In genomic region chr3:165459924-165460540, GRCh38 we compare ENCODE assay signal across 37 cellular contexts.
DNase-seq lines count a peak whose midpoint lies in the region; ATAC-seq, FAIRE-seq and TF ChIP-seq lines count a peak whose summit lies in the region.
"Had no signal": no experiment of that assay in that cellular context is flagged by ENCODE, and none has a peak within 500 bp of the region (broad histone marks: within the 10 kb centered on the region; RNA-seq: fewer than 3 reads in every experiment).

No MANE protein-coding gene starts in this region.

- H3K9me1 ChIP-seq in IMR-90 (ENCODE audit: insufficient read depth, low read length) (no peaks in the 10 kb centered on the region), K562 (ENCODE audit: control insufficient read depth, insufficient read depth, low read length) (no peaks in the 10 kb centered on the region)

- WGBS in IMR-90 (ENCODE audit: extremely low coverage in 2 of 2, insufficient read length in 1 of 2), 2 experiments: no CpG with 5 or more reads among the region's 11 CpGs
- WGBS in K562 (ENCODE audit: insufficient coverage, low coverage, missing lambda C conversion rate): 0% methylated on average over 10 of the region's 11 CpGs

- TF ChIP-seq RAD21 in IMR-90 (IDR thresholded peaks at IDR 0.05; ENCODE audit: low read length) (no peak), K562 (CRISPR knock-in tag; conservative IDR thresholded peaks at IDR 0.05 in 1 of 2, IDR thresholded peaks at IDR 0.05 in 1 of 2) (no peak)

- no peaks in the 10 kb centered on the region for H3K79me2 ChIP-seq in K562 (ENCODE audit: control insufficient read depth, insufficient read depth, low read length)
- H3K79me2 ChIP-seq: parathyroid adenoma had no signal

- CTCF ChIA-PET in Caco-2 (lab: Charles Lee) (no interaction called here), IMR-90 (lab: Yijun Ruan, JAX) (no interaction called here), K562 (lab: Yijun Ruan, JAX; ENCODE audit: low intra/inter-chr PET ratio) (no interaction called here)

- H2AFZ ChIP-seq in IMR-90 (replicated peaks; ENCODE audit: low read length, poor library complexity) (peak overlapping the region; percentile 72), K562 (ENCODE audit: low read depth, low read length) (no peak overlapping the region)
- H2AFZ ChIP-seq: neural progenitor cell, parathyroid adenoma had no signal

- TF ChIP-seq CTCF in Caco-2 (IDR thresholded peaks at IDR 0.05; ENCODE audit: insufficient read depth in 1 of 2, low read depth in 1 of 2, low read length in 1 of 2, severe bottlenecking in 1 of 2, unreplicated experiment in 1 of 2) (no peak), IMR-90 (conservative IDR thresholded peaks at IDR 0.05; ENCODE audit: low read depth, low read length) (no peak), K562 (IDR thresholded peaks at IDR 0.05 in 2 of 3, conservative IDR thresholded peaks at IDR 0.05 in 1 of 3; ENCODE audit: insufficient read depth in 2 of 3, low read depth in 1 of 3, low read length in 3 of 3) (no peak), kidney (IDR thresholded peaks at IDR 0.05; ENCODE audit: borderline replicate concordance, extremely low read depth, insufficient read depth) (no peak)

- TF ChIP-seq POLR2A in IMR-90 (IDR thresholded peaks at IDR 0.05; ENCODE audit: low read depth, low read length) (no peak), K562 (conservative IDR thresholded peaks at IDR 0.05) (no peak)

- H3K23ac ChIP-seq in IMR-90 (ENCODE audit: low read depth, low read length): no peak overlapping the region; the same call in 1 of the 2 replicates

- H2AK9ac ChIP-seq in IMR-90 (replicated peaks; ENCODE audit: low read depth, low read length, poor library complexity): no peak overlapping the region

- H3K9ac ChIP-seq in IMR-90 (ENCODE audit: low read depth, low read length): no peak overlapping the region
- no peak overlapping the region for H3K9ac ChIP-seq in K562 (ENCODE audit: insufficient read depth in 1 of 2, low read depth in 2 of 2, low read length in 2 of 2)
- H3K9ac ChIP-seq in kidney (ENCODE audit: low read length in 2 of 2): no peak overlapping the region
- H3K9ac ChIP-seq: neural progenitor cell, parathyroid adenoma had no signal

- POLR2A ChIA-PET in Caco-2 (lab: Charles Lee): no interaction called here
- POLR2A ChIA-PET in IMR-90 (lab: Charles Lee; ENCODE audit: unreplicated experiment): no interaction called here
- POLR2A ChIA-PET in K562 (lab: Yijun Ruan, JAX): no interaction called here

- H3K9me3 ChIP-seq in Caco-2: no peaks in the 10 kb centered on the region
- no peaks in the 10 kb centered on the region for H3K9me3 ChIP-seq in IMR-90 (ENCODE audit: control insufficient read depth, insufficient read depth, low read length)
- H3K9me3 ChIP-seq in K562 (replicated peaks; ENCODE audit: control insufficient read depth, insufficient read depth, low read depth, low read length): no peaks in the 10 kb centered on the region; the same call in 1 of the 2 replicates
- H3K9me3 ChIP-seq in kidney (ENCODE audit: control insufficient read depth in 1 of 2, low read length in 2 of 2): no peaks in the 10 kb centered on the region
- H3K9me3 ChIP-seq: gastrocnemius medialis had no signal

- peak overlapping the region; percentile 76 for H2BK20ac ChIP-seq in IMR-90 (ENCODE audit: low read depth, low read length)

- in situ Hi-C loops in IMR-90 (cut with MboI; ENCODE audit: low sequenced_read_pairs): no loop called here
- in situ Hi-C loops in K562 (cut with MboI): no loop called here

- H3K4ac ChIP-seq in IMR-90 (ENCODE audit: low read depth, low read length): peak overlapping the region; percentile 19; the same call in 1 of the 2 replicates

- H3K79me1 ChIP-seq in IMR-90 (ENCODE audit: low read depth in 1 of 2, low read length in 2 of 2): no peaks in the 10 kb centered on the region

- H3K18ac ChIP-seq in IMR-90 (ENCODE audit: low read depth, low read length): peak overlapping the region; percentile 29; the same call in 1 of the 2 replicates

- H3K27ac ChIP-seq in IMR-90 (ENCODE audit: insufficient read depth, low read length): 0 out of 2 replicates have a peak overlapping the region, but pooled peaks have one; percentile 16
- H3K27ac ChIP-seq in K562 (ENCODE audit: extremely low read depth, low read depth, low read length): no peak overlapping the region
- no peak overlapping the region for H3K27ac ChIP-seq in kidney (ENCODE audit: low read depth in 2 of 2, low read length in 2 of 2)
- H3K27ac ChIP-seq: gastrocnemius medialis, neural progenitor cell, parathyroid adenoma, skin epidermis had no signal

- no peaks in the 10 kb centered on the region for H4K20me1 ChIP-seq in IMR-90 (ENCODE audit: insufficient read depth, low read length)
- H4K20me1 ChIP-seq in K562 (replicated peaks; ENCODE audit: control insufficient read depth, insufficient read depth, low read length): no peaks in the 10 kb centered on the region

- peak overlapping the region; percentile 54 for H2BK120ac ChIP-seq in IMR-90 (ENCODE audit: low read depth, low read length)

- H3K27me3 ChIP-seq in Caco-2 (replicated peaks; ENCODE audit: control insufficient read depth, insufficient read depth, low read length) (no peaks in the 10 kb centered on the region), IMR-90 (ENCODE audit: control insufficient read depth, insufficient read depth, low read length) (no peaks in the 10 kb centered on the region), K562 (ENCODE audit: control insufficient read depth in 2 of 2, insufficient read depth in 2 of 2, low read length in 2 of 2) (no peaks in the 10 kb centered on the region)
- H3K27me3 ChIP-seq: gastrocnemius medialis, neural progenitor cell had no signal

- TF ChIP-seq EP300 in K562 (IDR thresholded peaks at IDR 0.05; ENCODE audit: low read length): no peak

- peak overlapping the region; percentile 32; the same call in 1 of the 2 replicates for H3K14ac ChIP-seq in IMR-90 (replicated peaks; ENCODE audit: low read depth, low read length)

- H3K4me3 ChIP-seq in Caco-2 (ENCODE audit: low read depth, low read length) (no peak overlapping the region), IMR-90 (ENCODE audit: insufficient read depth, low read depth, low read length) (no peak overlapping the region), K562 (no peak overlapping the region), kidney (ENCODE audit: low read length in 2 of 2) (peak overlapping the region; percentile 19 to 40)
- H3K4me3 ChIP-seq: gastrocnemius medialis, neural progenitor cell, skin epidermis had no signal

- H3K27ac Mint-ChIP-seq in Caco-2 (ENCODE audit: unreplicated experiment): no peak overlapping the region
- H3K27ac Mint-ChIP-seq: activated CD4-positive, alpha-beta memory T cell treated with anti-CD3 and anti-CD28 coated beads, Interleukin-2, amount 10 ng/mL, durations not matched to agents 7 days and 5 days; activated T-helper 1 cell treated with anti-CD3 and anti-CD28 coated beads, Interleukin-12 subunit alpha, Interleukin-12 subunit beta, Interleukin-2, Interleukin-4 antibody, amounts not matched to agents 30 ng/mL and 10 ng/mL and 1 ng/mL, durations not matched to agents 14 hours and 24 hours and 36 hours; CD4-positive, alpha-beta T cell; neural progenitor cell; stimulated activated naive B cell treated with anti-CD40 and anti-IgM and Interleukin-4, amounts not matched to agents 10 μg/mL and 1 μg/mL and 100 μg/mL, for 72 hours; T-helper 2 cell treated with Interferon-gamma antibody and Interleukin-4, amounts not matched to agents 5 μg/mL and 100 μg/mL, for 36 hours; type B pancreatic cell had no signal

- H2AK5ac ChIP-seq in IMR-90 (ENCODE audit: low read depth, low read length): no peak overlapping the region

- peak overlapping the region; percentile 51 for H4K91ac ChIP-seq in IMR-90 (ENCODE audit: insufficient read depth, low read depth, low read length)

- no TSS peak for BruUV-seq in Caco-2 (replicated peaks; lab: Mats Ljungman, UMichigan)
- BruUV-seq in IMR-90 (replicated peaks; lab: Mats Ljungman, UMichigan): no TSS peak
- no TSS peak for BruUV-seq in K562 (replicated peaks; lab: Mats Ljungman, UMichigan)

- dilution Hi-C loops in IMR-90 (cut with HindIII; ENCODE audit: low sequenced_read_pairs, unreplicated experiment): no loop called here

- H3K36me3 ChIP-seq in Caco-2 (ENCODE audit: control insufficient read depth, insufficient read depth, low read length): no peaks in the 10 kb centered on the region
- no peaks in the 10 kb centered on the region for H3K36me3 ChIP-seq in IMR-90 (ENCODE audit: control insufficient read depth, insufficient read depth, low read length)
- no peaks in the 10 kb centered on the region for H3K36me3 ChIP-seq in K562 (ENCODE audit: control insufficient read depth, insufficient read depth, low read length)
- H3K36me3 ChIP-seq in kidney (ENCODE audit: control insufficient read depth in 1 of 2, insufficient read depth in 2 of 2, low read length in 2 of 2): no peaks in the 10 kb centered on the region
- H3K36me3 ChIP-seq: gastrocnemius medialis, neural progenitor cell had no signal

- no peak overlapping the region; the same call in 2 of the 3 replicates for H2BK15ac ChIP-seq in IMR-90 (ENCODE audit: low read depth, low read length)

- H3K4me1 ChIP-seq in Caco-2: no peaks in the 10 kb centered on the region
- H3K4me1 ChIP-seq in IMR-90 (ENCODE audit: control insufficient read depth, insufficient read depth, low read length): no peaks in the 10 kb centered on the region
- H3K4me1 ChIP-seq in K562 (replicated peaks in 1 of 2; ENCODE audit: control insufficient read depth in 2 of 2, insufficient read depth in 2 of 2, low read length in 2 of 2): no peaks in the 10 kb centered on the region
- H3K4me1 ChIP-seq in kidney (ENCODE audit: control insufficient read depth in 1 of 2, insufficient read depth in 1 of 2, low read depth in 1 of 2, low read length in 2 of 2): no peaks in the 10 kb centered on the region
- H3K4me1 ChIP-seq: gastrocnemius medialis, neural progenitor cell, parathyroid adenoma had no signal

- peak in 1 of 2 experiments; percentile 34 for DNase-seq in Caco-2
- no peak for DNase-seq in IMR-90
- no peak for DNase-seq in K562 (ENCODE audit: extremely low read depth in 1 of 4, low spot score in 3 of 4)
- no peak for DNase-seq in kidney
- no peak for DNase-seq in SKM-1 (lab: John Stamatoyannopoulos, UW; ENCODE audit: unreplicated experiment)
- no peak for DNase-seq in NCI-H1436 (lab: John Stamatoyannopoulos, UW)
- no peak for DNase-seq in T-helper 2 cell
- DNase-seq: activated CD4-positive, alpha-beta memory T cell treated with anti-CD3 and anti-CD28 coated beads, Interleukin-2, amount 10 ng/mL, durations not matched to agents 7 days and 5 days; activated CD8-positive, alpha-beta memory T cell treated with anti-CD3 and anti-CD28 coated beads, Interleukin-2, amount 50 U/mL, for 48 hours; activated naive CD4-positive, alpha-beta T cell treated with Interleukin-2 at 50 U/mL for 16 hours; AML-193; CD4-positive, alpha-beta T cell; central memory CD4-positive, alpha-beta T cell; cortex of kidney; effector memory CD4-positive, alpha-beta T cell; gastrocnemius medialis; H9; hippocampal formation; Kasumi-1; mesenchymal stem cell; NCI-H1436 treated with DMSO at 0.1 percent for 48 hours; NCI-H2107; NCI-H345; NCI-H82; stimulated activated naive B cell treated with anti-CD40 and anti-IgM and Interleukin-4, amounts not matched to agents 10 μg/mL and 1 μg/mL and 100 μg/mL, for 72 hours; substantia nigra had no signal

- no peak overlapping the region for H3K4me2 ChIP-seq in IMR-90 (ENCODE audit: low read depth, low read length)
- H3K4me2 ChIP-seq in K562 (ENCODE audit: insufficient read depth, low read length): no peak overlapping the region
- H3K4me2 ChIP-seq: neural progenitor cell had no signal

- peak overlapping the region; percentile 21; the same call in 1 of the 2 replicates for H3K56ac ChIP-seq in IMR-90 (ENCODE audit: extremely low read depth, insufficient read depth, low read length)

- intact Hi-C loops in Caco-2 (cut with micrococcal nuclease; ENCODE audit: unreplicated experiment) (no loop called here), IMR-90 (cut with micrococcal nuclease) (no loop called here), K562 (cut with micrococcal nuclease) (no loop called here), kidney (cut with DNase I) (no loop called here)

- no peaks in the 10 kb centered on the region for H3K36me3 Mint-ChIP-seq in Caco-2 (ENCODE audit: insufficient read depth, unreplicated experiment)
- H3K36me3 Mint-ChIP-seq: neural progenitor cell; stimulated activated naive B cell treated with anti-CD40 and anti-IgM and Interleukin-4, amounts not matched to agents 10 μg/mL and 1 μg/mL and 100 μg/mL, for 72 hours; type B pancreatic cell had no signal

- ATAC-seq in IMR-90 (ENCODE audit: low read depth) (no peak), K562 (no peak), HG03045 (IDR thresholded peaks at IDR 0.05; ENCODE audit: unreplicated experiment) (no peak)
- ATAC-seq: esophagus mucosa; gastrocnemius medialis; HepG2; stimulated activated naive B cell treated with anti-CD40 and anti-IgM and Interleukin-4, amounts not matched to agents 10 μg/mL and 1 μg/mL and 100 μg/mL, for 72 hours had no signal

- H3K27me3 Mint-ChIP-seq in Caco-2 (ENCODE audit: insufficient read depth, unreplicated experiment): no peaks in the 10 kb centered on the region
- H3K27me3 Mint-ChIP-seq: activated CD4-positive, alpha-beta memory T cell treated with anti-CD3 and anti-CD28 coated beads, Interleukin-2, amount 10 ng/mL, durations not matched to agents 7 days and 5 days; CD4-positive, alpha-beta T cell; stimulated activated naive B cell treated with anti-CD40 and anti-IgM and Interleukin-4, amounts not matched to agents 10 μg/mL and 1 μg/mL and 100 μg/mL, for 72 hours; type B pancreatic cell had no signal

- no peaks in the 10 kb centered on the region for H3K9me3 Mint-ChIP-seq in Caco-2 (ENCODE audit: unreplicated experiment)
- H3K9me3 Mint-ChIP-seq: H9, neural progenitor cell, type B pancreatic cell had no signal

- FAIRE-seq in K562 (lab: Jason Lieb, UNC) (no peak), kidney (lab: Jason Lieb, UNC) (no peak)
- FAIRE-seq: A204.1, GM12892, HepG2 had no signal

- H4K5ac ChIP-seq in IMR-90 (ENCODE audit: low read depth, low read length): peak overlapping the region; percentile 78; the same call in 1 of the 2 replicates

- H4K8ac ChIP-seq in IMR-90 (ENCODE audit: low read depth in 2 of 2, low read length in 2 of 2): peak overlapping the region; percentile 16 to 53; a peak in 2 of 4 replicates

- peak overlapping the region; percentile 58 for H2BK5ac ChIP-seq in IMR-90 (ENCODE audit: low read depth, low read length, poor library complexity, severe bottlenecking)

- peak overlapping the region; percentile 58 for H3K4me3 Mint-ChIP-seq in Caco-2 (ENCODE audit: unreplicated experiment)
- H3K4me3 Mint-ChIP-seq: activated CD4-positive, alpha-beta memory T cell treated with anti-CD3 and anti-CD28 coated beads, Interleukin-2, amount 10 ng/mL, durations not matched to agents 7 days and 5 days; activated T-helper 1 cell treated with anti-CD3 and anti-CD28 coated beads, Interleukin-12 subunit alpha, Interleukin-12 subunit beta, Interleukin-2, Interleukin-4 antibody, amounts not matched to agents 30 ng/mL and 10 ng/mL and 1 ng/mL, durations not matched to agents 14 hours and 24 hours and 36 hours; CD4-positive, alpha-beta T cell; H9; neural progenitor cell; stimulated activated naive B cell treated with anti-CD40 and anti-IgM and Interleukin-4, amounts not matched to agents 10 μg/mL and 1 μg/mL and 100 μg/mL, for 72 hours; T-helper 2 cell treated with Interferon-gamma antibody and Interleukin-4, amounts not matched to agents 5 μg/mL and 100 μg/mL, for 36 hours; type B pancreatic cell had no signal

- no peaks in the 10 kb centered on the region for H3K4me1 Mint-ChIP-seq in Caco-2 (ENCODE audit: low read depth, unreplicated experiment)
- H3K4me1 Mint-ChIP-seq: activated CD4-positive, alpha-beta memory T cell treated with anti-CD3 and anti-CD28 coated beads, Interleukin-2, amount 10 ng/mL, durations not matched to agents 7 days and 5 days; H9; neural progenitor cell; stimulated activated naive B cell treated with anti-CD40 and anti-IgM and Interleukin-4, amounts not matched to agents 10 μg/mL and 1 μg/mL and 100 μg/mL, for 72 hours had no signal

Comparison
In these comparisons a context has a peak if more than half of its experiments do, and no peak if none do; other contexts are left out.
1. H3K4me3 ChIP-seq: peak in kidney (2 of 2); none in Caco-2 (single experiment), IMR-90 (single experiment) and K562 (single experiment).